Comparison of ENCODE assay signal across 16 cellular contexts in the genomic region with DNA sequence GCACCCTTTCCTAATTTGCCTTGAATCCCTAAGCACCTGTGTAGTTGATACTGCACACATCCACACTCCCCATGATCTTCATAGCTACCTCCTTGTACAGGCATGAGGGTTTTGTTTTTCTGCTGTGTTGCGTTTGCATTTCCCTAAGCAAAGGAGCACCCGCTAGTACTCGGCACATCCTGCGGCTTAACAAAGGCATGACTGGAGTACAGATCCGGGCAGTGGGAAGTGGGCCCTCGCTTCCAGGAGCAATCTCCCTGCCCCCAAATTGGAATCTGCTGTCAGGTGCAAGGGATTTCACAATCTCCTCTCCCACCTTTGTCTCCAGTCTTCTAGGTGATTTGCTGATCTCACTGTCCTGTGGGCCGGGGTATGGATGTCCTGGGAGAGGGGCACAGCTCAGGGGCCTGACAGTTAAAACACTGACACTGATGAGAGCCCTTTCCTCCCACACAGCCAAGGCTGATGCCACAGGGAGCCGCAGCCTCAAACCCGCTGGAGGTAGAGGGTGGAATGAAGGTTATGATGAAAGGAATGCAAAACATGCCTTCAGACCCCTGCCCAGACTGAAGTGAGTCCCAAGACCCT.
DNase-seq lines count a peak whose midpoint lies in the region; ATAC-seq, FAIRE-seq and TF ChIP-seq lines count a peak whose summit lies in the region.
"Had no signal": no experiment of that assay in that cellular context is flagged by ENCODE, and none has a peak within 500 bp of the region (broad histone marks: within the 10 kb centered on the region; RNA-seq: fewer than 3 reads in every experiment).

No MANE protein-coding gene starts in this region.

- H3K9ac ChIP-seq in HepG2 (ENCODE audit: insufficient read depth, low read depth, low read length) (no peak overlapping the region), endodermal cell (ENCODE audit: extremely low read depth, low read length, poor library complexity, severe bottlenecking) (no peak overlapping the region), neuronal stem cell (ENCODE audit: low read depth, low read length, poor library complexity) (no peak overlapping the region)

- BruUV-seq in HepG2 (replicated peaks; lab: Mats Ljungman, UMichigan): no TSS peak

- H3K79me1 ChIP-seq in neuronal stem cell (ENCODE audit: low read depth, low read length): no peaks in the 10 kb centered on the region

- no peak overlapping the region for H4K91ac ChIP-seq in neuronal stem cell (ENCODE audit: low read depth, low read length, poor library complexity)

- no peak for DNase-seq in HepG2 (ENCODE audit: low spot score)
- DNase-seq in right lobe of liver: no peak
- peak; percentile 60 for DNase-seq in endodermal cell
- DNase-seq in iPS-NIHi7 (ENCODE audit: extremely low spot score): peak; percentile 37
- DNase-seq in neuronal stem cell (ENCODE audit: low spot score): no peak
- no peak for DNase-seq in activated CD4-positive, alpha-beta T cell treated with anti-CD3 and anti-CD28 coated beads, Interleukin-2, amount 10 ng/mL, durations not matched to agents 7 days and 5 days
- DNase-seq: 8988T; CD4-positive, CD25-positive, alpha-beta regulatory T cell; NCI-H1105; NCI-H2081 treated with DMSO at 0.1 percent for 48 hours; SJCRH30 had no signal

- H3K27ac ChIP-seq in HepG2 (ENCODE audit: extremely low read length, insufficient read depth, low read length) (no peak overlapping the region), right lobe of liver (no peak overlapping the region), endodermal cell (ENCODE audit: low read depth, low read length) (no peak overlapping the region), neuronal stem cell (replicated peaks; ENCODE audit: low read length) (no peak overlapping the region)
- H3K27ac ChIP-seq: SJCRH30 had no signal

- no peak for TF ChIP-seq POLR2A in HepG2 (IDR thresholded peaks at IDR 0.05; ENCODE audit: insufficient read depth in 1 of 2, low read depth in 2 of 2, low read length in 2 of 2)
- no peak for TF ChIP-seq POLR2A in right lobe of liver (IDR thresholded peaks at IDR 0.05)

- no peak overlapping the region for H2BK12ac ChIP-seq in neuronal stem cell (ENCODE audit: low read length)

- H3K14ac ChIP-seq in neuronal stem cell (ENCODE audit: low read length): no peak overlapping the region

- no peak overlapping the region for H2BK120ac ChIP-seq in neuronal stem cell (ENCODE audit: low read depth, low read length)

- CTCF ChIA-PET in HepG2 (lab: Yijun Ruan, JAX; ENCODE audit: low intra/inter-chr PET ratio, low total read pairs): no interaction called here
- CTCF ChIA-PET in activated CD4-positive, alpha-beta T cell treated with anti-CD3 and anti-CD28 coated beads, Interleukin-2, amount 10 ng/mL, durations not matched to agents 7 days and 5 days (lab: Charles Lee): no interaction called here

- H3K27ac Mint-ChIP-seq in endodermal cell: peak overlapping the region; percentile 22
- no peak overlapping the region for H3K27ac Mint-ChIP-seq in activated CD4-positive, alpha-beta T cell treated with anti-CD3 and anti-CD28 coated beads, Interleukin-2, amount 10 ng/mL, durations not matched to agents 7 days and 5 days
- H3K27ac Mint-ChIP-seq: CD4-positive, CD25-positive, alpha-beta regulatory T cell had no signal

- TF ChIP-seq CTCF in HepG2 (CRISPR knock-in tag; IDR thresholded peaks at IDR 0.05): no peak
- no peak for TF ChIP-seq CTCF in right lobe of liver (IDR thresholded peaks at IDR 0.05)
- no peak for TF ChIP-seq CTCF in endodermal cell (conservative IDR thresholded peaks at IDR 0.05)

- 48% methylated on average over 8 of the region's 9 CpGs for whole genome bisulfite sequencing in HepG2 (ENCODE audit: low lambda C conversion rate)
- 58% methylated on average over 9 of the region's 9 CpGs for WGBS in right lobe of liver (ENCODE audit: insufficient coverage, low coverage, low lambda C conversion rate, missing lambda C conversion rate)
- 80 to 84% methylated on average over 2 to 9 of the region's 9 CpGs for WGBS in endodermal cell (ENCODE audit: insufficient coverage in 1 of 2, insufficient read length in 1 of 2), 2 experiments
- WGBS in neuronal stem cell (ENCODE audit: extremely low coverage in 2 of 2, insufficient read length in 2 of 2, insufficient replicate concordance in 1 of 2), 2 donors: no CpG with 5 or more reads among the region's 9 CpGs

- H3K79me2 ChIP-seq in HepG2 (ENCODE audit: insufficient read depth, low read length): no peaks in the 10 kb centered on the region

- no peak for TF ChIP-seq RAD21 in HepG2 (CRISPR knock-in tag; IDR thresholded peaks at IDR 0.05)

- H3K4ac ChIP-seq in neuronal stem cell (ENCODE audit: low read length): no peak overlapping the region

- H4K8ac ChIP-seq in neuronal stem cell (ENCODE audit: low read depth, low read length): no peak overlapping the region

- H2BK5ac ChIP-seq in neuronal stem cell (ENCODE audit: low read length): no peak overlapping the region

- H3K27me3 ChIP-seq in HepG2 (ENCODE audit: control insufficient read depth in 1 of 2, insufficient read depth in 2 of 2, low read length in 2 of 2): no peaks in the 10 kb centered on the region; a peak in 1 of 5 replicates
- H3K27me3 ChIP-seq in right lobe of liver: no peaks in the 10 kb centered on the region
- no peaks in the 10 kb centered on the region for H3K27me3 ChIP-seq in endodermal cell (ENCODE audit: control insufficient read depth, insufficient read depth, low read length, poor library complexity, severe bottlenecking)
- no peaks in the 10 kb centered on the region for H3K27me3 ChIP-seq in neuronal stem cell (ENCODE audit: control insufficient read depth in 3 of 3, insufficient read depth in 3 of 3, low read depth in 1 of 3, low read length in 3 of 3)
- H3K27me3 ChIP-seq: SJCRH30 had no signal

- H3K27me3 Mint-ChIP-seq in endodermal cell (ENCODE audit: insufficient read depth): no peaks in the 10 kb centered on the region
- no peaks in the 10 kb centered on the region for H3K27me3 Mint-ChIP-seq in activated CD4-positive, alpha-beta T cell treated with anti-CD3 and anti-CD28 coated beads, Interleukin-2, amount 10 ng/mL, durations not matched to agents 7 days and 5 days
- H3K27me3 Mint-ChIP-seq: CD4-positive, CD25-positive, alpha-beta regulatory T cell had no signal

- H3K4me3 ChIP-seq in HepG2 (replicated peaks in 1 of 3; ENCODE audit: insufficient read depth in 1 of 3, low read depth in 2 of 3, low read length in 3 of 3) (no peak overlapping the region), right lobe of liver (no peak overlapping the region), endodermal cell (ENCODE audit: low read length) (no peak overlapping the region), neuronal stem cell (ENCODE audit: low read length in 2 of 2) (no peak overlapping the region)
- H3K4me3 ChIP-seq: SJCRH30 had no signal

- H3K36me3 Mint-ChIP-seq in endodermal cell (ENCODE audit: low read depth): peaks cover 4% of the 10 kb centered on the region
- H3K36me3 Mint-ChIP-seq in activated CD4-positive, alpha-beta T cell treated with anti-CD3 and anti-CD28 coated beads, Interleukin-2, amount 10 ng/mL, durations not matched to agents 7 days and 5 days (ENCODE audit: low read depth): no peaks in the 10 kb centered on the region
- H3K36me3 Mint-ChIP-seq: CD4-positive, CD25-positive, alpha-beta regulatory T cell had no signal

- no peaks in the 10 kb centered on the region for H4K20me1 ChIP-seq in HepG2 (ENCODE audit: insufficient read depth, low read length)

- H3K9me3 ChIP-seq in HepG2 (ENCODE audit: low read length): no peaks in the 10 kb centered on the region
- H3K9me3 ChIP-seq in right lobe of liver: no peaks in the 10 kb centered on the region
- H3K9me3 ChIP-seq in endodermal cell (ENCODE audit: control insufficient read depth, low read length): no peaks in the 10 kb centered on the region
- no peaks in the 10 kb centered on the region for H3K9me3 ChIP-seq in neuronal stem cell (replicated peaks in 1 of 2; ENCODE audit: control insufficient read depth in 2 of 2, insufficient read depth in 1 of 2, low read depth in 1 of 2, low read length in 2 of 2)
- H3K9me3 ChIP-seq: SJCRH30 had no signal

- ATAC-seq in HepG2 (no peak), right lobe of liver (no peak), GM18498 (IDR thresholded peaks at IDR 0.05; ENCODE audit: unreplicated experiment) (no peak), HG03135 (IDR thresholded peaks at IDR 0.05; ENCODE audit: unreplicated experiment) (no peak)
- ATAC-seq: Panc1 had no signal

- no peak overlapping the region for H3K4me3 Mint-ChIP-seq in endodermal cell
- no peak overlapping the region for H3K4me3 Mint-ChIP-seq in activated CD4-positive, alpha-beta T cell treated with anti-CD3 and anti-CD28 coated beads, Interleukin-2, amount 10 ng/mL, durations not matched to agents 7 days and 5 days
- H3K4me3 Mint-ChIP-seq: CD4-positive, CD25-positive, alpha-beta regulatory T cell had no signal

- H3K18ac ChIP-seq in neuronal stem cell (ENCODE audit: low read length): peak overlapping the region; percentile 13

- H3K23ac ChIP-seq in neuronal stem cell (ENCODE audit: low read depth, low read length, poor library complexity): no peak overlapping the region

- POLR2A ChIA-PET in HepG2 (lab: Yijun Ruan, JAX): no interaction called here
- POLR2A ChIA-PET in activated CD4-positive, alpha-beta T cell treated with anti-CD3 and anti-CD28 coated beads, Interleukin-2, amount 10 ng/mL, durations not matched to agents 7 days and 5 days (lab: Charles Lee): no interaction called here

- no peaks in the 10 kb centered on the region for H3K9me3 Mint-ChIP-seq in endodermal cell
- H3K9me3 Mint-ChIP-seq in activated CD4-positive, alpha-beta T cell treated with anti-CD3 and anti-CD28 coated beads, Interleukin-2, amount 10 ng/mL, durations not matched to agents 7 days and 5 days: no peaks in the 10 kb centered on the region
- H3K9me3 Mint-ChIP-seq: CD4-positive, CD25-positive, alpha-beta regulatory T cell had no signal

- H2BK15ac ChIP-seq in neuronal stem cell (ENCODE audit: low read length): no peak overlapping the region

- in situ Hi-C loops in HepG2 (cut with HindIII; ENCODE audit: extremely low pct_ligation_motif_present, low pct_unique_long_range_greater_than_20kb): no loop called here

- intact Hi-C loops in HepG2 (cut with micrococcal nuclease; ENCODE audit: unreplicated experiment) (no loop called here), right lobe of liver (cut with DNase I) (no loop called here)

- H3K36me3 ChIP-seq in HepG2 (replicated peaks in 1 of 2; ENCODE audit: control insufficient read depth in 1 of 2, insufficient read depth in 2 of 2, low read length in 2 of 2) (no peaks in the 10 kb centered on the region), right lobe of liver (no peaks in the 10 kb centered on the region), endodermal cell (ENCODE audit: control insufficient read depth, insufficient read depth, low read length) (peaks cover 76% of the 10 kb centered on the region), neuronal stem cell (replicated peaks in 1 of 2; ENCODE audit: control insufficient read depth in 2 of 2, insufficient read depth in 2 of 2, low read length in 2 of 2) (no peaks in the 10 kb centered on the region)
- H3K36me3 ChIP-seq: SJCRH30 had no signal

- FAIRE-seq in HepG2 (lab: Jason Lieb, UNC): no peak
- FAIRE-seq: GM12892, H54 had no signal

- no peak overlapping the region for H2AK5ac ChIP-seq in neuronal stem cell (ENCODE audit: low read depth, low read length)

- H2AFZ ChIP-seq in HepG2 (ENCODE audit: low read length): peak overlapping the region; percentile 64
- H2AFZ ChIP-seq in neuronal stem cell (ENCODE audit: low read length): no peak overlapping the region

- no peak for TF ChIP-seq EP300 in HepG2 (IDR thresholded peaks at IDR 0.05; ENCODE audit: low read depth in 2 of 2, low read length in 2 of 2)
- no peak for TF ChIP-seq EP300 in HepG2 (CRISPR knock-in tag; IDR thresholded peaks at IDR 0.05; ENCODE audit: borderline replicate concordance)

- peak overlapping the region; percentile 34 for H3K4me2 ChIP-seq in HepG2 (ENCODE audit: low read depth, low read length)
- no peak overlapping the region for H3K4me2 ChIP-seq in neuronal stem cell (ENCODE audit: insufficient read depth, low read length, poor library complexity, severe bottlenecking)

- peaks cover 38% of the 10 kb centered on the region for H3K4me1 ChIP-seq in HepG2 (ENCODE audit: insufficient read depth, low read length)
- H3K4me1 ChIP-seq in right lobe of liver: no peaks in the 10 kb centered on the region
- peaks cover 36% of the 10 kb centered on the region for H3K4me1 ChIP-seq in endodermal cell (ENCODE audit: control insufficient read depth, insufficient read depth, low read length)
- peaks cover 13 to 14% of the 10 kb centered on the region in 2 donors for H3K4me1 ChIP-seq in neuronal stem cell (ENCODE audit: control insufficient read depth in 2 of 2, insufficient read depth in 1 of 2, low read depth in 1 of 2, low read length in 2 of 2)

- peaks cover 28% of the 10 kb centered on the region for H3K4me1 Mint-ChIP-seq in endodermal cell
- H3K4me1 Mint-ChIP-seq in activated CD4-positive, alpha-beta T cell treated with anti-CD3 and anti-CD28 coated beads, Interleukin-2, amount 10 ng/mL, durations not matched to agents 7 days and 5 days: no peaks in the 10 kb centered on the region
- H3K4me1 Mint-ChIP-seq: CD4-positive, CD25-positive, alpha-beta regulatory T cell had no signal

Comparison
In these comparisons a context has a peak if more than half of its experiments do, and no peak if none do; other contexts are left out.
1. DNase-seq: peak in endodermal cell (single experiment) and iPS-NIHi7 (single experiment); none in HepG2 (single experiment), right lobe of liver (0 of 3), neuronal stem cell (single experiment) and activated CD4-positive, alpha-beta T cell treated with anti-CD3 and anti-CD28 coated beads, Interleukin-2, amount 10 ng/mL, durations not matched to agents 7 days and 5 days (single experiment).